In genomic region chr10:124943301-124944092, GRCh38 we compare ENCODE assay signal across 9 cellular contexts. TPM values are rescaled to one million over a fixed set of nuclear protein-coding genes. Genes with fewer than 3 reads are reported as not detected.
A peak's percentile ranks its signal among the peaks of the same experiment; 100 is the strongest.
DNase-seq lines count a peak whose midpoint lies in the region; ATAC-seq and TF ChIP-seq lines count a peak whose summit lies in the region.
"Had no signal": no experiment of that assay in that cellular context is flagged by ENCODE, and none has a peak within 500 bp of the region (broad histone marks: within the 10 kb centered on the region; RNA-seq: fewer than 3 reads in every experiment).

No MANE protein-coding gene starts in this region.

- H3K79me1 ChIP-seq in mesendoderm (ENCODE audit: low read length) = peaks cover 20% of the 10 kb centered on the region

- no peak for TF ChIP-seq CTCF in CD8-positive, alpha-beta T cell (IDR thresholded peaks at IDR 0.05)
- TF ChIP-seq CTCF in epithelial cell of proximal tubule (conservative IDR thresholded peaks at IDR 0.05; ENCODE audit: low read depth, low read length) (no peak), neutrophil (IDR thresholded peaks at IDR 0.05) (no peak), gastroesophageal sphincter (IDR thresholded peaks at IDR 0.05) (no peak)

- no peak overlapping the region for H3K27ac Mint-ChIP-seq in CD8-positive, alpha-beta T cell

- no peak for TF ChIP-seq EP300 in gastroesophageal sphincter (IDR thresholded peaks at IDR 0.05)

- peak overlapping the region; percentile 3 for H3K4me3 Mint-ChIP-seq in CD8-positive, alpha-beta T cell

- no peak overlapping the region for H3K4ac ChIP-seq in mesendoderm (ENCODE audit: low read depth, low read length)

- no peak overlapping the region for H2AK5ac ChIP-seq in mesendoderm (ENCODE audit: low read length)

- WGBS in mesendoderm (ENCODE audit: extremely low coverage, insufficient coverage, low lambda C conversion rate) = no CpG with 5 or more reads among the region's 9 CpGs
- WGBS in gastroesophageal sphincter (ENCODE audit: low coverage in 1 of 2), 2 donors = 71 to 81% methylated on average over 9 of the region's 9 CpGs

- H4K5ac ChIP-seq in mesendoderm (ENCODE audit: low read length) = no peak overlapping the region

- H3K56ac ChIP-seq in mesendoderm (ENCODE audit: low read length) = no peak overlapping the region

- H3K27ac ChIP-seq in CD8-positive, alpha-beta T cell (ENCODE audit: low read depth, low read length) = no peak overlapping the region
- H3K27ac ChIP-seq in neutrophil (peak overlapping the region; percentile 39), mesendoderm (ENCODE audit: low read depth, low read length) (no peak overlapping the region), gastroesophageal sphincter (no peak overlapping the region)

- no peaks in the 10 kb centered on the region for H3K27me3 ChIP-seq in CD8-positive, alpha-beta T cell (ENCODE audit: insufficient read depth, low read length)
- H3K27me3 ChIP-seq in neutrophil (no peaks in the 10 kb centered on the region), mesendoderm (ENCODE audit: insufficient read depth, low read length, poor library complexity) (no peaks in the 10 kb centered on the region), gastroesophageal sphincter (no peaks in the 10 kb centered on the region)

- no peak overlapping the region for H3K9ac ChIP-seq in mesendoderm (ENCODE audit: low read length)

- H3K9me3 ChIP-seq in CD8-positive, alpha-beta T cell (ENCODE audit: low read length) = no peaks in the 10 kb centered on the region
- H3K9me3 ChIP-seq in neutrophil = no peaks in the 10 kb centered on the region
- H3K9me3 ChIP-seq in gastroesophageal sphincter = no peaks in the 10 kb centered on the region

- no peaks in the 10 kb centered on the region for H3K36me3 ChIP-seq in CD8-positive, alpha-beta T cell (ENCODE audit: insufficient read depth, low read length)
- H3K36me3 ChIP-seq in neutrophil (peaks cover 14% of the 10 kb centered on the region), mesendoderm (ENCODE audit: control insufficient read depth, insufficient read depth, low read length) (no peaks in the 10 kb centered on the region), gastroesophageal sphincter (peaks cover 0 to 3% of the 10 kb centered on the region in 2 donors)

- CTCF ChIA-PET in CD8-positive, alpha-beta T cell (lab: Charles Lee) = no interaction called here

- no peak overlapping the region for H3K23ac ChIP-seq in mesendoderm (ENCODE audit: low read length)

- H2BK5ac ChIP-seq in mesendoderm (ENCODE audit: low read length) = no peak overlapping the region

- POLR2A ChIA-PET in CD8-positive, alpha-beta T cell (lab: Charles Lee) = interaction anchor here (1.0 kb wide), 1 partner anchor 9 kb away, joined by 3 read pairs; no protein-coding TSS in a partner anchor

- ATAC-seq in CD8-positive, alpha-beta T cell = no peak
- ATAC-seq in HG03108 (IDR thresholded peaks at IDR 0.05; ENCODE audit: unreplicated experiment) = no peak
- ATAC-seq in gastroesophageal sphincter = no peak
- ATAC-seq in GM21515 (IDR thresholded peaks at IDR 0.05; ENCODE audit: unreplicated experiment) = no peak
- ATAC-seq: activated CD4-positive, CD25-positive, alpha-beta regulatory T cell treated with anti-CD3 and anti-CD28 coated beads, Interleukin-2, amount 50 U/mL, for 24 hours had no signal

- peaks cover 45% of the 10 kb centered on the region for H3K36me3 Mint-ChIP-seq in CD8-positive, alpha-beta T cell

- H3K9me3 Mint-ChIP-seq in CD8-positive, alpha-beta T cell = no peaks in the 10 kb centered on the region

- no peaks in the 10 kb centered on the region for H3K27me3 Mint-ChIP-seq in CD8-positive, alpha-beta T cell (ENCODE audit: low read depth)

- intact Hi-C loops in CD8-positive, alpha-beta T cell (cut with DNase I, micrococcal nuclease) = no loop called here

- H3K4me1 Mint-ChIP-seq in CD8-positive, alpha-beta T cell (ENCODE audit: low read depth) = peaks cover 79% of the 10 kb centered on the region

- peaks cover 5% of the 10 kb centered on the region for H3K4me1 ChIP-seq in CD8-positive, alpha-beta T cell (ENCODE audit: insufficient read depth, low read length)
- H3K4me1 ChIP-seq in neutrophil (ENCODE audit: control insufficient read depth in 1 of 2, insufficient read depth in 1 of 2, low read depth in 1 of 2, low read length in 1 of 2) (peaks cover 18 to 27% of the 10 kb centered on the region in 2 experiments), mesendoderm (ENCODE audit: control insufficient read depth, low read depth, low read length) (no peaks in the 10 kb centered on the region), gastroesophageal sphincter (peaks cover 7 to 100% (median 18%) of the 10 kb centered on the region in 3 donors)

- no peak overlapping the region for H2BK120ac ChIP-seq in mesendoderm (ENCODE audit: low read depth, low read length)

- no peak overlapping the region for H2BK15ac ChIP-seq in mesendoderm (replicated peaks; ENCODE audit: low read depth)

- H3K79me2 ChIP-seq in mesendoderm (ENCODE audit: control insufficient read depth, insufficient read depth, low read length) = peaks cover 54% of the 10 kb centered on the region

- no peak overlapping the region for H4K8ac ChIP-seq in mesendoderm (ENCODE audit: low read depth, low read length)

- no peak overlapping the region for H3K18ac ChIP-seq in mesendoderm (ENCODE audit: low read length)

- no peak overlapping the region for H3K4me3 ChIP-seq in CD8-positive, alpha-beta T cell (ENCODE audit: low read depth, low read length)
- H3K4me3 ChIP-seq in epithelial cell of proximal tubule (ENCODE audit: low read depth, low read length) = no peak overlapping the region
- H3K4me3 ChIP-seq in neutrophil (ENCODE audit: low read depth in 1 of 2, low read length in 1 of 2) = no peak overlapping the region
- no peak overlapping the region for H3K4me3 ChIP-seq in mesendoderm (ENCODE audit: low read length)
- H3K4me3 ChIP-seq in gastroesophageal sphincter = no peak overlapping the region

- H3K4me2 ChIP-seq in mesendoderm (ENCODE audit: low read length) = no peak overlapping the region

- no peak for TF ChIP-seq POLR2A in gastroesophageal sphincter (IDR thresholded peaks at IDR 0.05)

- DNase-seq in CD8-positive, alpha-beta T cell = no peak
- DNase-seq in RKO (ENCODE audit: low spot score) (peak; percentile 69), epithelial cell of proximal tubule (ENCODE audit: low read depth) (peak; percentile 59), mesendoderm (no peak)

RNA-seq across cellular contexts. Expression of gene ZRANB1, which starts 1.6 kb away (rescaled TPM):
- 10 to 100 TPM; 28.5 to 31.6 TPM for total RNA-seq in CD8-positive, alpha-beta T cell
- total RNA-seq in epithelial cell of proximal tubule = 12.0 and 13.9 TPM in 2 replicates
- 10.9 TPM for polyA plus RNA-seq in mesendoderm (2013, experiment 1 of 2)
- 11.1 TPM for polyA plus RNA-seq in mesendoderm (2013, experiment 2 of 2)
- 10 to 100 TPM; 35.5 to 48.7 (median 44.3) TPM for total RNA-seq in gastroesophageal sphincter

Comparison
In these comparisons a context has a peak if more than half of its experiments do, and no peak if none do; other contexts are left out.
1. DNase-seq: peak in RKO (single experiment) and epithelial cell of proximal tubule (single experiment); none in CD8-positive, alpha-beta T cell (0 of 7) and mesendoderm (single experiment).